Comparison of ENCODE assay signal across 26 cellular contexts in genomic region chr2:67456441-67456840, GRCh38. TPM values are rescaled to one million over a fixed set of nuclear protein-coding genes. Genes with fewer than 3 reads are reported as not detected.
DNase-seq lines count a peak whose midpoint lies in the region; ATAC-seq, FAIRE-seq and TF ChIP-seq lines count a peak whose summit lies in the region.
"Had no signal": no experiment of that assay in that cellular context is flagged by ENCODE, and none has a peak within 500 bp of the region (broad histone marks: within the 10 kb centered on the region; RNA-seq: fewer than 3 reads in every experiment).

No MANE protein-coding gene starts in this region.

- TF ChIP-seq RAD21 in SK-N-SH (IDR thresholded peaks at IDR 0.05; ENCODE audit: low read length), result no peak

- intact Hi-C loops in mucosa of descending colon (cut with DNase I, micrococcal nuclease), result no loop called here

- H3K36me3 ChIP-seq in SK-N-SH (replicated peaks in 1 of 2; ENCODE audit: control insufficient read depth in 1 of 2, insufficient read depth in 2 of 2, low read length in 1 of 2) (no peaks in the 10 kb centered on the region), mucosa of descending colon (ENCODE audit: low read depth) (no peaks in the 10 kb centered on the region)

- no peaks in the 10 kb centered on the region for H4K20me1 ChIP-seq in SK-N-SH (ENCODE audit: insufficient read depth)

- H3K4me3 ChIP-seq in SK-N-SH (ENCODE audit: low read depth in 2 of 2, low read length in 1 of 2) (no peak overlapping the region), mucosa of descending colon (no peak overlapping the region)
- H3K4me3 ChIP-seq: GM23338, SK-N-MC had no signal

- peaks cover 10% of the 10 kb centered on the region for H3F3A ChIP-seq in SK-N-SH (replicated peaks; ENCODE audit: insufficient read depth)

- no peak overlapping the region for H3K9ac ChIP-seq in SK-N-SH
- H3K9ac ChIP-seq: KMS-11 had no signal

- TF ChIP-seq CTCF in SK-N-SH (IDR thresholded peaks at IDR 0.05) (no peak), mucosa of descending colon (IDR thresholded peaks at IDR 0.05) (no peak)

- TF ChIP-seq EP300 in SK-N-SH (IDR thresholded peaks at IDR 0.05; ENCODE audit: borderline replicate concordance in 1 of 2, low read depth in 1 of 2, low read length in 1 of 2), result no peak

- no peaks in the 10 kb centered on the region for H3K27me3 ChIP-seq in SK-N-SH (ENCODE audit: insufficient read depth)

- no peaks in the 10 kb centered on the region for H3K36me3 Mint-ChIP-seq in activated naive CD4-positive, alpha-beta T cell treated with anti-CD3 and anti-CD28 coated beads, Interleukin-2, amount 50 U/mL, for 72 hours
- H3K36me3 Mint-ChIP-seq: CD8-positive, alpha-beta T cell; IgD-negative memory B cell had no signal

- FAIRE-seq in HTR-8/SVneo (lab: Jason Lieb, UNC), result no peak
- FAIRE-seq: GM12891, RCC 7860 had no signal

- no peak for ATAC-seq in SK-N-SH treated with all-trans-retinoic acid at 6 μM for 48 hours
- no peak for ATAC-seq in activated naive CD4-positive, alpha-beta T cell treated with anti-CD3 and anti-CD28 coated beads, Interleukin-2, amount 50 U/mL, for 72 hours
- ATAC-seq in mucosa of descending colon, result no peak
- ATAC-seq: CD8-positive, alpha-beta T cell; GM23338; T-helper 17 cell had no signal

- H3K79me2 ChIP-seq in SK-N-SH (ENCODE audit: insufficient read depth), result no peaks in the 10 kb centered on the region

- H3K9me3 ChIP-seq in SK-N-SH (no peaks in the 10 kb centered on the region), mucosa of descending colon (no peaks in the 10 kb centered on the region)
- H3K9me3 ChIP-seq: Caco-2 had no signal

- CTCF ChIA-PET in SK-N-SH (lab: Yijun Ruan, JAX), result no interaction called here

- no peak overlapping the region for H3K27ac Mint-ChIP-seq in activated naive CD4-positive, alpha-beta T cell treated with anti-CD3 and anti-CD28 coated beads, Interleukin-2, amount 50 U/mL, for 72 hours
- H3K27ac Mint-ChIP-seq: B cell; CD8-positive, alpha-beta T cell; GM23338; H9; IgD-negative memory B cell; T-helper 17 cell had no signal

- POLR2A ChIA-PET in SK-N-SH (lab: Yijun Ruan, JAX), result no interaction called here

- WGBS in SK-N-SH (ENCODE audit: low lambda C conversion rate), result 61% methylated on average over 2 of the region's 2 CpGs

- no peak overlapping the region for H2AFZ ChIP-seq in SK-N-SH (ENCODE audit: low read depth)
- H2AFZ ChIP-seq: GM23338 had no signal

- DNase-seq in SK-N-SH, result no peak
- peak; percentile 48 for DNase-seq in NCI-H146 (lab: John Stamatoyannopoulos, UW)
- DNase-seq in NCI-H69 (lab: John Stamatoyannopoulos, UW), result peak; percentile 79
- no peak for DNase-seq in activated naive CD4-positive, alpha-beta T cell treated with anti-CD3 and anti-CD28 coated beads, Interleukin-2, amount 50 U/mL, for 72 hours (ENCODE audit: low spot score in 2 of 2)
- no peak for DNase-seq in HTR-8/SVneo (ENCODE audit: insufficient read length, low spot score)
- DNase-seq in mucosa of descending colon, result no peak
- DNase-seq: Caco-2; CD8-positive, alpha-beta T cell; GF-D8; H9; MM.1S; NCI-H187 treated with DMSO at 0.1 percent for 48 hours; NCI-H446 treated with DMSO at 0.1 percent for 48 hours; NCI-H526; OCI-M1; SIG-M5; T-helper 17 cell had no signal

- H3K4me1 ChIP-seq in SK-N-SH (ENCODE audit: control insufficient read depth in 1 of 2, insufficient read depth in 2 of 2, low read depth in 1 of 2, low read length in 1 of 2), result peaks cover 0 to 8% of the 10 kb centered on the region in 2 experiments; a peak in 1 of 4 replicates
- no peaks in the 10 kb centered on the region for H3K4me1 ChIP-seq in mucosa of descending colon (ENCODE audit: low read depth)

- no peaks in the 10 kb centered on the region for H3K9me3 Mint-ChIP-seq in activated naive CD4-positive, alpha-beta T cell treated with anti-CD3 and anti-CD28 coated beads, Interleukin-2, amount 50 U/mL, for 72 hours
- H3K9me3 Mint-ChIP-seq: CD8-positive, alpha-beta T cell; GM23338; H9; IgD-negative memory B cell had no signal

- no peaks in the 10 kb centered on the region for H3K9me2 ChIP-seq in SK-N-SH

- no peak overlapping the region for H3K27ac ChIP-seq in SK-N-SH (ENCODE audit: low read depth in 2 of 2, low read length in 1 of 2)
- H3K27ac ChIP-seq: C4-2B, KMS-11, SK-N-MC had no signal

- no peak overlapping the region for H3K4me2 ChIP-seq in SK-N-SH
- H3K4me2 ChIP-seq: GM23338, KMS-11 had no signal

TF ChIP-seq in SK-N-SH, 30 proteins besides CTCF, POLR2A, EP300 and RAD21:
- no peak for TF ChIP-seq POLR2AphosphoS5 (IDR thresholded peaks at IDR 0.05; ENCODE audit: low read depth, low read length)
- peak; percentile 83 for TF ChIP-seq RFX5 (IDR thresholded peaks at IDR 0.05; ENCODE audit: low read length)
- no peak for TF ChIP-seq FOXJ3 (CRISPR knock-in tag; IDR thresholded peaks at IDR 0.05)
- no peak for TF ChIP-seq TEAD4 (IDR thresholded peaks at IDR 0.05; ENCODE audit: borderline replicate concordance, insufficient read depth)

TF ChIP-seq in SK-N-SH treated with all-trans-retinoic acid at 6 μM for 48 hours, 23 proteins besides CTCF, POLR2A, EP300 and RAD21:
- no peak for TF ChIP-seq RARB (CRISPR knock-in tag; IDR thresholded peaks at IDR 0.05)
- no peak for TF ChIP-seq GLIS3 (CRISPR knock-in tag; IDR thresholded peaks at IDR 0.05)
- no peak for TF ChIP-seq TOX (CRISPR knock-in tag; IDR thresholded peaks at IDR 0.05; ENCODE audit: borderline replicate concordance)
- no peak for TF ChIP-seq ZNF70 (CRISPR knock-in tag; IDR thresholded peaks at IDR 0.05)
- no peak for TF ChIP-seq ZNF8 (CRISPR knock-in tag; IDR thresholded peaks at IDR 0.05)
- no peak for TF ChIP-seq ISL1 (CRISPR knock-in tag; IDR thresholded peaks at IDR 0.05)
- no peak for TF ChIP-seq BACH2 (CRISPR knock-in tag; IDR thresholded peaks at IDR 0.05; ENCODE audit: borderline replicate concordance)
- TF ChIP-seq CSRNP3 (CRISPR knock-in tag; IDR thresholded peaks at IDR 0.05), result no peak
- TF ChIP-seq PPARA (CRISPR knock-in tag; IDR thresholded peaks at IDR 0.05; ENCODE audit: borderline replicate concordance), result no peak

RNA-seq across cellular contexts. Expression of gene ETAA1, which starts 59.3 kb away (rescaled TPM):
- polyA plus RNA-seq in SK-N-SH (2012; rRNA removed), result 6.8 and 8.2 TPM in 2 replicates
- 8.7 and 11.7 TPM in 2 replicates for polyA plus RNA-seq in SK-N-SH (2012; cell fraction: cytosol; rRNA removed)
- 6.9 and 11.9 TPM in 2 replicates for polyA plus RNA-seq in SK-N-SH (2012; cell fraction: nucleus; rRNA removed)
- 10 to 100 TPM; 11.2 to 11.8 TPM for total RNA-seq in activated naive CD4-positive, alpha-beta T cell treated with anti-CD3 and anti-CD28 coated beads, Interleukin-2, amount 50 U/mL, for 72 hours
- 1 to 10 TPM; 7.4 to 9.1 (median 8.8) TPM for total RNA-seq in mucosa of descending colon

Comparison
In these comparisons a context has a peak if more than half of its experiments do, and no peak if none do; other contexts are left out.
1. DNase-seq: peak in NCI-H146 (single experiment) and NCI-H69 (single experiment); none in SK-N-SH (single experiment), activated naive CD4-positive, alpha-beta T cell treated with anti-CD3 and anti-CD28 coated beads, Interleukin-2, amount 50 U/mL, for 72 hours (0 of 2), HTR-8/SVneo (single experiment) and mucosa of descending colon (0 of 3).